In the genomic region with DNA sequence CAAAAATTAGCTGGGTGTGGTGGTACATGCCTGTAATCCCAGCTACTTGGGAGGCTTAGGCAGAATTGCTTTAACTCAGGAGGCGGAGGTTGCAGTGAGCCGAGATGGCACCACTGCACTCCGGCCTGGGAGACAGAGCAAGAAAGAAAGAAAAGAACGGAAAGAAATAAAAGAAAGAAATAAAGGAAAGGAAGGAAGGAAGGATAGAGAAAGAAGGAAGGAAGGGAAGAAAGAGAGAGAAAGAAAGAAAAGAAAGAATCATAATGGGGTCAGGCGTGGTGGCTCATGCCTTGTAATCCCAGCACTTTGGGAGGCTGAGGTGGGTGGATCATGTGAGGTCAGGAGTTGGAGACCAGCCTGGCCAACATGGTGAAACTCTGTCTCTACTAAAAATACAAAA, we compare ENCODE assay signal across 1 cellular context.
A peak's percentile ranks its signal among the peaks of the same experiment; 100 is the strongest.
TF ChIP-seq lines count a peak whose summit lies in the region.

No MANE protein-coding gene starts in this region.

TF ChIP-seq in K562, 482 proteins besides CTCF, POLR2A, EP300 and RAD21:
- TF ChIP-seq, protein P1, sequence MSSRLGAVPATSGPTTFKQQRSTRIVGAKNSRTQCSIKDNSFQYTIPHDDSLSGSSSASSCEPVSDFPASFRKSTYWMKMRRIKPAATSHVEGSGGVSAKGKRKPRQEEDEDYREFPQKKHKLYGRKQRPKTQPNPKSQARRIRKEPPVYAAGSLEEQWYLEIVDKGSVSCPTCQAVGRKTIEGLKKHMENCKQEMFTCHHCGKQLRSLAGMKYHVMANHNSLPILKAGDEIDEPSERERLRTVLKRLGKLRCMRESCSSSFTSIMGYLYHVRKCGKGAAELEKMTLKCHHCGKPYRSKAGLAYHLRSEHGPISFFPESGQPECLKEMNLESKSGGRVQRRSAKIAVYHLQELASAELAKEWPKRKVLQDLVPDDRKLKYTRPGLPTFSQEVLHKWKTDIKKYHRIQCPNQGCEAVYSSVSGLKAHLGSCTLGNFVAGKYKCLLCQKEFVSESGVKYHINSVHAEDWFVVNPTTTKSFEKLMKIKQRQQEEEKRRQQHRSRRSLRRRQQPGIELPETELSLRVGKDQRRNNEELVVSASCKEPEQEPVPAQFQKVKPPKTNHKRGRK (tag; IDR thresholded peaks at IDR 0.05), result peak; percentile 83
TF ChIP-seq in K562: peak in this region for 1; not testable (repeated sequence) for 481.
